In genomic region chr1:222814536-222815366, GRCh38 we compare ENCODE assay signal across 8 cellular contexts. TPM values are rescaled to one million over a fixed set of nuclear protein-coding genes. Genes with fewer than 3 reads are reported as not detected.
A peak's percentile ranks its signal among the peaks of the same experiment; 100 is the strongest.
DNase-seq lines count a peak whose midpoint lies in the region; ATAC-seq and TF ChIP-seq lines count a peak whose summit lies in the region.

A gene with protein sequence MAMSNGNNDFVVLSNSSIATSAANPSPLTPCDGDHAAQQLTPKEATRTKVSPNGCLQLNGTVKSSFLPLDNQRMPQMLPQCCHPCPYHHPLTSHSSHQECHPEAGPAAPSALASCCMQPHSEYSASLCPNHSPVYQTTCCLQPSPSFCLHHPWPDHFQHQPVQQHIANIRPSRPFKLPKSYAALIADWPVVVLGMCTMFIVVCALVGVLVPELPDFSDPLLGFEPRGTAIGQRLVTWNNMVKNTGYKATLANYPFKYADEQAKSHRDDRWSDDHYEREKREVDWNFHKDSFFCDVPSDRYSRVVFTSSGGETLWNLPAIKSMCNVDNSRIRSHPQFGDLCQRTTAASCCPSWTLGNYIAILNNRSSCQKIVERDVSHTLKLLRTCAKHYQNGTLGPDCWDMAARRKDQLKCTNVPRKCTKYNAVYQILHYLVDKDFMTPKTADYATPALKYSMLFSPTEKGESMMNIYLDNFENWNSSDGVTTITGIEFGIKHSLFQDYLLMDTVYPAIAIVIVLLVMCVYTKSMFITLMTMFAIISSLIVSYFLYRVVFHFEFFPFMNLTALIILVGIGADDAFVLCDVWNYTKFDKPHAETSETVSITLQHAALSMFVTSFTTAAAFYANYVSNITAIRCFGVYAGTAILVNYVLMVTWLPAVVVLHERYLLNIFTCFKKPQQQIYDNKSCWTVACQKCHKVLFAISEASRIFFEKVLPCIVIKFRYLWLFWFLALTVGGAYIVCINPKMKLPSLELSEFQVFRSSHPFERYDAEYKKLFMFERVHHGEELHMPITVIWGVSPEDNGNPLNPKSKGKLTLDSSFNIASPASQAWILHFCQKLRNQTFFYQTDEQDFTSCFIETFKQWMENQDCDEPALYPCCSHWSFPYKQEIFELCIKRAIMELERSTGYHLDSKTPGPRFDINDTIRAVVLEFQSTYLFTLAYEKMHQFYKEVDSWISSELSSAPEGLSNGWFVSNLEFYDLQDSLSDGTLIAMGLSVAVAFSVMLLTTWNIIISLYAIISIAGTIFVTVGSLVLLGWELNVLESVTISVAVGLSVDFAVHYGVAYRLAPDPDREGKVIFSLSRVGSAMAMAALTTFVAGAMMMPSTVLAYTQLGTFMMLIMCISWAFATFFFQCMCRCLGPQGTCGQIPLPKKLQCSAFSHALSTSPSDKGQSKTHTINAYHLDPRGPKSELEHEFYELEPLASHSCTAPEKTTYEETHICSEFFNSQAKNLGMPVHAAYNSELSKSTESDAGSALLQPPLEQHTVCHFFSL (N-terminal part only) (plus strand): TSS chr1:222815039. CDS start chr1:222942824, 127,785 bp downstream.

- H3K9me3 Mint-ChIP-seq in activated CD4-positive, alpha-beta T cell treated with anti-CD3 and anti-CD28 coated beads for 36 hours (ENCODE audit: low read depth): no peaks in the 10 kb centered on the region

- TF ChIP-seq CTCF in AG04449 (IDR thresholded peaks at IDR 0.05; ENCODE audit: insufficient read depth, low read length, missing control alignments) (no peak), choroid plexus epithelial cell (conservative IDR thresholded peaks at IDR 0.05; ENCODE audit: low read depth, low read length) (no peak)

- POLR2A ChIA-PET in AG04449 (lab: Yijun Ruan, JAX): interaction anchor here (0.6 kb wide), 1 partner anchor 17 kb away, joined by 4 read pairs; no protein-coding TSS in a partner anchor
- POLR2A ChIA-PET in activated CD4-positive, alpha-beta T cell treated with anti-CD3 and anti-CD28 coated beads for 36 hours (lab: Charles Lee): no interaction called here

- DNase-seq in AG04449 (ENCODE audit: low read depth, low spot score): no peak
- DNase-seq in NCI-H2196 treated with DMSO at 0.1 percent for 48 hours (lab: John Stamatoyannopoulos, UW; ENCODE audit: unreplicated experiment): peak; percentile 49
- DNase-seq in activated CD4-positive, alpha-beta T cell treated with anti-CD3 and anti-CD28 coated beads for 36 hours: peak; percentile 80
- peak; percentile 80 for DNase-seq in choroid plexus epithelial cell (ENCODE audit: low read depth)
- DNase-seq in kidney glomerular epithelial cell (lab: John Stamatoyannopoulos, UW): peak; percentile 78
- peak; percentile 27 to 31 for DNase-seq in stimulated activated CD4-positive, alpha-beta T cell treated with anti-CD3 and anti-CD28 coated beads, Interleukin-1b, Interleukin-23, amount 100 ng/mL, for 1 hour (ENCODE audit: low read depth in 2 of 2)

- no peaks in the 10 kb centered on the region for H3K27me3 Mint-ChIP-seq in activated CD4-positive, alpha-beta T cell treated with anti-CD3 and anti-CD28 coated beads for 36 hours

- intact Hi-C loops in activated CD4-positive, alpha-beta T cell treated with anti-CD3 and anti-CD28 coated beads for 36 hours (cut with DNase I, micrococcal nuclease): loop anchor here (1.0 to 5.0 kb wide), 4 partner anchors 66 to 350 kb away; partner anchors contain the start of genes AIDA (in 1 of the 2) and BROX (in 1 of the 2)

- H3K27ac Mint-ChIP-seq in activated CD4-positive, alpha-beta T cell treated with anti-CD3 and anti-CD28 coated beads for 36 hours: peak within 1 kb of the TSS; percentile 91

- H3K4me3 ChIP-seq in AG04449 (ENCODE audit: low read depth, low read length) (peak within 1 kb of the TSS; percentile 77), choroid plexus epithelial cell (ENCODE audit: low read depth, low read length) (peak within 1 kb of the TSS; percentile 86)

- ATAC-seq in GM18867 (IDR thresholded peaks at IDR 0.05; ENCODE audit: unreplicated experiment) (peak; percentile 94), HG03095 (IDR thresholded peaks at IDR 0.05; ENCODE audit: unreplicated experiment) (peak; percentile 90)
- ATAC-seq in activated CD4-positive, alpha-beta T cell treated with anti-CD3 and anti-CD28 coated beads for 36 hours: peak; percentile 88

- peaks cover 25% of the 10 kb centered on the region for H3K4me1 Mint-ChIP-seq in activated CD4-positive, alpha-beta T cell treated with anti-CD3 and anti-CD28 coated beads for 36 hours

- CTCF ChIA-PET in AG04449 (lab: Yijun Ruan, JAX): interaction anchor here (0.8 to 2.6 kb wide), 5 partner anchors 9 to 309 kb away, joined by 3 to 8 read pairs (median 4); no protein-coding TSS in a partner anchor
- CTCF ChIA-PET in activated CD4-positive, alpha-beta T cell treated with anti-CD3 and anti-CD28 coated beads for 36 hours (lab: Charles Lee): no interaction called here

- H3K36me3 Mint-ChIP-seq in activated CD4-positive, alpha-beta T cell treated with anti-CD3 and anti-CD28 coated beads for 36 hours (ENCODE audit: low read depth): peaks cover 2% of the 10 kb centered on the region

- peak within 1 kb of the TSS; percentile 90 for H3K4me3 Mint-ChIP-seq in activated CD4-positive, alpha-beta T cell treated with anti-CD3 and anti-CD28 coated beads for 36 hours

RNA-seq across cellular contexts. Expression of the gene that starts here (rescaled TPM):
- 1 to 10 TPM in 1 of 2 experiments, under 1 TPM in 1; 0.98 to 1.9 TPM for total RNA-seq in activated CD4-positive, alpha-beta T cell treated with anti-CD3 and anti-CD28 coated beads for 36 hours
